22 cellular contexts compared by ENCODE assay signal in the genomic region with DNA sequence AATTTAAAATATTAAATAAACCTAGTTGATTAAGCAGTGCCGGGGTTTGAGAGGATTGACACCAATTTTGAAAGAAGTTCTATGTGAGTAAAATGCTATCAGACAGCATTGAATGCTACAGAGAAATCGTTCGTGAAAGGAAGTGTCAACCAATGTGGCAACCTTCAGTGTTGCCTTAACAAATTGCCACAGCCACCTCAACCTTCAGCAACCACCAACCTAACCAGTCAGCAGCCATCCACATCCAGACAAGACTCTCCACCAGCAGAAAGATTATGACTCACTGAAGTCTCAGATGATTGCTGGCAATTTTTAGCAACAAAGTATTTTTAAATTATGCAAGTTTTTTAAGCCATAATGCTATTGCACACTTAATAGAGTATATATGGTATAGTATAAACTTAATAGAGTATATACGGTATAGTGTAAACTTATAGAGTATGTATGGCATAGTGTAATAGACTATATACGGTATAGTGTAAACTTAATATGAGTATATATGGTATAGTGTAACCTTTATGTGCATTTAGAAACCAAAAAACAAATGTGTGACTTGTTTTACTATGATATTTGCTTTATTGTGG.
DNase-seq lines count a peak whose midpoint lies in the region; FAIRE-seq and TF ChIP-seq lines count a peak whose summit lies in the region.
"Had no signal": no experiment of that assay in that cellular context is flagged by ENCODE, and none has a peak within 500 bp of the region (broad histone marks: within the 10 kb centered on the region; RNA-seq: fewer than 3 reads in every experiment).

No MANE protein-coding gene starts in this region.

- H4K5ac ChIP-seq in H1 (ENCODE audit: insufficient read length, low read depth, low read length): no peak overlapping the region

- TF ChIP-seq EP300 in H1 (IDR thresholded peaks at IDR 0.05; ENCODE audit: borderline replicate concordance in 1 of 2, low read depth in 2 of 2, low read length in 2 of 2): no peak

- no peak overlapping the region for H3K23ac ChIP-seq in H1 (ENCODE audit: insufficient read length)

- H3K14ac ChIP-seq in H1 (ENCODE audit: insufficient read length): no peak overlapping the region

- H2AFZ ChIP-seq in H1 (ENCODE audit: low read length): no peak overlapping the region
- H2AFZ ChIP-seq: neural progenitor cell had no signal

- H3K56ac ChIP-seq in H1 (replicated peaks; ENCODE audit: insufficient read length, low read depth, low read length): no peak overlapping the region

- no peaks in the 10 kb centered on the region for H3K27me3 ChIP-seq in H1 (replicated peaks in 1 of 4; ENCODE audit: control insufficient read depth in 3 of 4, extremely low read depth in 1 of 4, insufficient read depth in 3 of 4, low read length in 3 of 4)
- H3K27me3 ChIP-seq: esophagus squamous epithelium, MG63, neural progenitor cell, upper lobe of right lung had no signal

- no peak for TF ChIP-seq RAD21 in H1 (IDR thresholded peaks at IDR 0.05 in 1 of 2, conservative IDR thresholded peaks at IDR 0.05 in 1 of 2; ENCODE audit: low read depth in 2 of 2, low read length in 2 of 2)

- no peak overlapping the region for H2BK12ac ChIP-seq in H1 (ENCODE audit: low read depth, low read length)

- no peak overlapping the region for H2BK20ac ChIP-seq in H1 (ENCODE audit: low read length)

- no peak overlapping the region for H3K4me2 ChIP-seq in H1 (ENCODE audit: insufficient read depth in 1 of 2, low read depth in 2 of 2, low read length in 2 of 2)
- H3K4me2 ChIP-seq: neural progenitor cell had no signal

- WGBS in H1 (ENCODE audit: extremely low coverage in 1 of 2, insufficient coverage in 1 of 2, insufficient read length in 1 of 2, insufficient replicate concordance in 2 of 2, low coverage in 1 of 2, low lambda C conversion rate in 2 of 2, missing lambda C conversion rate in 1 of 2), 2 experiments: 77% methylated on average over 5 of the region's 5 CpGs; no CpG with 5 or more reads in 1 of the 2 experiments

- POLR2A ChIA-PET in H1 (lab: Charles Lee; ENCODE audit: partially characterized antibody): no interaction called here

- no peak for TF ChIP-seq CTCF in NB4 (IDR thresholded peaks at IDR 0.05; ENCODE audit: low read depth, low read length)
- TF ChIP-seq CTCF in H1 (IDR thresholded peaks at IDR 0.05; ENCODE audit: control extremely low read depth in 1 of 3, insufficient read depth in 1 of 3, low read depth in 1 of 3, low read length in 3 of 3): no peak

- H3K9ac ChIP-seq in H1 (replicated peaks in 1 of 4; ENCODE audit: extremely low read depth in 1 of 4, low read depth in 3 of 4, low read length in 3 of 4): no peak overlapping the region
- H3K9ac ChIP-seq: neural progenitor cell had no signal

- H3K79me1 ChIP-seq in H1 (ENCODE audit: low read depth, low read length): no peaks in the 10 kb centered on the region

- no peaks in the 10 kb centered on the region for H4K20me1 ChIP-seq in H1 (replicated peaks in 1 of 2; ENCODE audit: control insufficient read depth in 1 of 2, insufficient read depth in 2 of 2, low read length in 2 of 2)

- H3K23me2 ChIP-seq in H1 (ENCODE audit: low read depth, low read length): no peaks in the 10 kb centered on the region

- H3K36me3 ChIP-seq in H1 (ENCODE audit: control insufficient read depth in 2 of 4, insufficient read depth in 4 of 4, low read length in 3 of 4): no peaks in the 10 kb centered on the region
- H3K36me3 ChIP-seq: esophagus squamous epithelium, MG63, neural progenitor cell, upper lobe of right lung had no signal

- H2AK5ac ChIP-seq in H1 (ENCODE audit: low read depth, low read length): no peak overlapping the region

- no peaks in the 10 kb centered on the region for H3K79me2 ChIP-seq in H1 (ENCODE audit: control insufficient read depth in 1 of 2, insufficient read depth in 2 of 2, low read length in 2 of 2)

- no peak overlapping the region for H2BK5ac ChIP-seq in H1 (ENCODE audit: low read depth, low read length)

- no peak for TF ChIP-seq POLR2A in NB4 (IDR thresholded peaks at IDR 0.05; ENCODE audit: extremely low read depth, insufficient read length)
- TF ChIP-seq POLR2A in H1 (IDR thresholded peaks at IDR 0.05; ENCODE audit: control extremely low read depth in 1 of 2, low read depth in 2 of 2, low read length in 2 of 2): no peak

- CTCF ChIA-PET in H1 (lab: Charles Lee; ENCODE audit: partially characterized antibody): interaction anchor here (1.3 to 1.5 kb wide), 2 partner anchors 21 to 43 kb away, joined by 3 to 4 read pairs; no protein-coding TSS in a partner anchor

- H3K27ac ChIP-seq in H1 (ENCODE audit: low read depth, low read length): no peak overlapping the region
- H3K27ac ChIP-seq: esophagus squamous epithelium, neural progenitor cell, upper lobe of right lung had no signal

- H2BK120ac ChIP-seq in H1 (replicated peaks; ENCODE audit: low read depth, low read length): no peak overlapping the region

- DNase-seq in NK-92 treated with Interleukin-12 subunit alpha and Interleukin-12 subunit beta, amount 100 ng/mL, for 24 hours (lab: John Stamatoyannopoulos, UW): peak; percentile 35
- DNase-seq in NK-92 (lab: John Stamatoyannopoulos, UW; ENCODE audit: unreplicated experiment) (no peak), NB4 (ENCODE audit: low read depth) (peak; percentile 6), H1 (ENCODE audit: low read depth in 1 of 2, low spot score in 2 of 2) (no peak), renal cortical epithelial cell (ENCODE audit: low read depth) (peak; percentile 27), T-helper 2 cell (no peak), D341Med (ENCODE audit: low spot score) (no peak), SHP77 (lab: John Stamatoyannopoulos, UW) (no peak)
- DNase-seq: 8988T; activated CD4-positive, alpha-beta memory T cell treated with anti-CD3 and anti-CD28 coated beads for 36 hours; activated T-cell treated with anti-CD3 and anti-CD28 coated beads, Interleukin-2, amount 50 U/mL, for 4 hours; esophagus squamous epithelium; kidney glomerular epithelial cell; MG63; NCI-H2081 treated with DMSO at 0.1 percent for 48 hours; NCI-H748 treated with DMSO at 0.1 percent for 48 hours; stimulated activated CD4-positive, alpha-beta T cell treated with anti-CD3 and anti-CD28 coated beads, Interleukin-15, amount 100 ng/mL, for 24 hours; stimulated activated naive CD4-positive, alpha-beta T cell treated with Interleukin-2 at 50 U/mL for 16 hours; upper lobe of right lung had no signal

- H4K8ac ChIP-seq in H1 (ENCODE audit: extremely low read depth, insufficient read depth, low read length): no peak overlapping the region

- no peaks in the 10 kb centered on the region for H3K4me1 ChIP-seq in H1 (replicated peaks in 1 of 4; ENCODE audit: control insufficient read depth in 3 of 4, insufficient read depth in 4 of 4, low read length in 3 of 4)
- H3K4me1 ChIP-seq: esophagus squamous epithelium, neural progenitor cell, upper lobe of right lung had no signal

- no peak overlapping the region for H3K18ac ChIP-seq in H1 (ENCODE audit: extremely low read depth, low read length)

- H4K91ac ChIP-seq in H1 (replicated peaks; ENCODE audit: insufficient read length, low read length): no peak overlapping the region

- no peak overlapping the region for H3K4me3 ChIP-seq in NB4 (ENCODE audit: low read depth, low read length)
- H3K4me3 ChIP-seq in H1 (ENCODE audit: extremely low read depth in 1 of 4, insufficient read depth in 2 of 4, low read depth in 3 of 4, low read length in 4 of 4): no peak overlapping the region
- H3K4me3 ChIP-seq: esophagus squamous epithelium, MG63, neural progenitor cell, upper lobe of right lung had no signal

- H3K9me3 ChIP-seq in H1 (ENCODE audit: insufficient read depth in 2 of 2, low read depth in 1 of 2, low read length in 1 of 2): no peaks in the 10 kb centered on the region
- H3K9me3 ChIP-seq: esophagus squamous epithelium, MG63, upper lobe of right lung had no signal

- no peak for FAIRE-seq in H1 (lab: Jason Lieb, UNC)
- FAIRE-seq: GM12891, TTC549 had no signal

- no peak overlapping the region for H2BK15ac ChIP-seq in H1 (ENCODE audit: low read length)

- no peak overlapping the region for H3K4ac ChIP-seq in H1 (replicated peaks; ENCODE audit: insufficient read length, low read depth, low read length)

TF ChIP-seq in H1, 55 proteins besides CTCF, POLR2A, EP300 and RAD21 (continues in another document):
- TF ChIP-seq CBX5 (IDR thresholded peaks at IDR 0.05; ENCODE audit: low read depth, low read length) (no peak), TAF7 (optimal IDR thresholded peaks at IDR 0.05; ENCODE audit: borderline replicate concordance, low read depth, low read length) (no peak), SAP30 (IDR thresholded peaks at IDR 0.05; ENCODE audit: insufficient read depth, insufficient replicate concordance, low read length) (no peak), TAF1 (IDR thresholded peaks at IDR 0.05; ENCODE audit: low read depth, low read length) (no peak), NRF1 (IDR thresholded peaks at IDR 0.05; ENCODE audit: low read depth, low read length) (no peak)

Comparison
In these comparisons a context has a peak if more than half of its experiments do, and no peak if none do; other contexts are left out.
1. DNase-seq: peak in NK-92 treated with Interleukin-12 subunit alpha and Interleukin-12 subunit beta, amount 100 ng/mL, for 24 hours (single experiment), NB4 (single experiment) and renal cortical epithelial cell (single experiment); none in NK-92 (single experiment), H1 (0 of 2), T-helper 2 cell (0 of 5), D341Med (single experiment) and SHP77 (0 of 2).